In the genomic region with DNA sequence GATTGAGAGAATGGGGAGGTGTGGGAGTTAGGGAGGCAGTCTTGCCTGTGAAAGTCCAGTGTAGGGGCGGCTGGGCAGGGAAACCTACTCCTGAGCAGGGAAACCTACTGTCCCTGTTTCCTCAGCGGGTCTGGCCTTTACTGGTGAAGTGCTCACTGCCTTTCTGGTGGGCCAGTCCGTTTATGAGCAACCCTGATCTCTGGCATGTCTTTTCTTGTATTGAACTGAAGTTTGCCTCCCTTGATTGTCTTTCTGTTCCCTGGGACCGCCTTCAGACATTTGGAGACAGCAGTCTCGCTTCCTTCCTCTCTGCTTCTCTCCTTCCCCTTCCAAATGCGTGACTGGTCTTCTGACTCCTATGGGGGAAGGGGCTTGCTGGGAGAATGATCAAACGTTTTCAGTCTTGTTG, we compare ENCODE assay signal across 8 cellular contexts. TPM values are rescaled to one million over a fixed set of nuclear protein-coding genes. Genes with fewer than 3 reads are reported as not detected.
DNase-seq lines count a peak whose midpoint lies in the region; ATAC-seq and TF ChIP-seq lines count a peak whose summit lies in the region.

No MANE protein-coding gene starts in this region.

- H3K27me3 Mint-ChIP-seq in CD8-positive, alpha-beta T cell (ENCODE audit: low read depth): no peaks in the 10 kb centered on the region
- H3K27me3 Mint-ChIP-seq in memory B cell: no peaks in the 10 kb centered on the region

- ATAC-seq in CD8-positive, alpha-beta T cell: no peak
- ATAC-seq in memory B cell (ENCODE audit: low read depth): no peak
- ATAC-seq in HG02973 (IDR thresholded peaks at IDR 0.05; ENCODE audit: unreplicated experiment): no peak
- ATAC-seq in GM21717 (IDR thresholded peaks at IDR 0.05; ENCODE audit: unreplicated experiment): no peak

- peaks cover 17% of the 10 kb centered on the region for H3K36me3 Mint-ChIP-seq in CD8-positive, alpha-beta T cell
- peaks cover 8% of the 10 kb centered on the region for H3K36me3 Mint-ChIP-seq in memory B cell

- H3K4me3 ChIP-seq in CD8-positive, alpha-beta T cell (ENCODE audit: low read depth, low read length): peak overlapping the region; percentile 76
- H3K4me3 ChIP-seq in choroid plexus epithelial cell (ENCODE audit: low read depth, low read length) (peak overlapping the region; percentile 63), urinary bladder (ENCODE audit: low read depth, low read length) (peak overlapping the region; percentile 100)

- H3K36me3 ChIP-seq in CD8-positive, alpha-beta T cell (ENCODE audit: insufficient read depth, low read length): no peaks in the 10 kb centered on the region
- no peaks in the 10 kb centered on the region for H3K36me3 ChIP-seq in urinary bladder (ENCODE audit: insufficient read depth)

- DNase-seq in CD8-positive, alpha-beta T cell: no peak
- DNase-seq in NOMO-1 (lab: John Stamatoyannopoulos, UW; ENCODE audit: unreplicated experiment in 2 of 2) (peak; percentile 22 to 59), choroid plexus epithelial cell (ENCODE audit: low read depth) (peak; percentile 53), memory B cell (ENCODE audit: low spot score in 2 of 2) (no peak), NCI-H2196 treated with DMSO at 0.1 percent for 48 hours (lab: John Stamatoyannopoulos, UW; ENCODE audit: unreplicated experiment) (no peak)

- H3K9me3 ChIP-seq in CD8-positive, alpha-beta T cell (ENCODE audit: low read length): no peaks in the 10 kb centered on the region

- H3K4me3 Mint-ChIP-seq in CD8-positive, alpha-beta T cell: peak overlapping the region; percentile 83
- H3K4me3 Mint-ChIP-seq in memory B cell: peak overlapping the region; percentile 87

- peaks cover 60% of the 10 kb centered on the region for H3K4me1 ChIP-seq in CD8-positive, alpha-beta T cell (ENCODE audit: insufficient read depth, low read length)
- peaks cover 2% of the 10 kb centered on the region for H3K4me1 ChIP-seq in urinary bladder (ENCODE audit: insufficient read depth)

- intact Hi-C loops in CD8-positive, alpha-beta T cell (cut with DNase I, micrococcal nuclease): loop anchor here in 1 of 2 experiments (2.0 to 5.0 kb wide), 2 partner anchors 37 to 786 kb away; a partner anchor contains a TSS

- CTCF ChIA-PET in CD8-positive, alpha-beta T cell (lab: Charles Lee): interaction anchor here (1.3 to 5.1 kb wide), 3 partner anchors 320 to 346 kb away, joined by 3 to 203 read pairs (median 62); no protein-coding TSS in a partner anchor

- POLR2A ChIA-PET in CD8-positive, alpha-beta T cell (lab: Charles Lee): interaction anchor here (1.0 kb wide), 1 partner anchor 125 kb away, joined by 3 read pairs; no protein-coding TSS in a partner anchor

- no peak overlapping the region for H3K27ac ChIP-seq in CD8-positive, alpha-beta T cell (ENCODE audit: low read depth, low read length)
- no peak overlapping the region for H3K27ac ChIP-seq in urinary bladder (ENCODE audit: low read depth)

- peak overlapping the region; percentile 7 for H3K27ac Mint-ChIP-seq in CD8-positive, alpha-beta T cell
- peak overlapping the region; percentile 59 for H3K27ac Mint-ChIP-seq in memory B cell

- no peaks in the 10 kb centered on the region for H3K27me3 ChIP-seq in CD8-positive, alpha-beta T cell (ENCODE audit: insufficient read depth, low read length)

- TF ChIP-seq CTCF in CD8-positive, alpha-beta T cell (IDR thresholded peaks at IDR 0.05): no peak
- TF ChIP-seq CTCF in choroid plexus epithelial cell (conservative IDR thresholded peaks at IDR 0.05; ENCODE audit: low read depth, low read length): no peak

- peaks cover 30% of the 10 kb centered on the region for H3K4me1 Mint-ChIP-seq in CD8-positive, alpha-beta T cell (ENCODE audit: low read depth)
- H3K4me1 Mint-ChIP-seq in memory B cell: peaks cover 38% of the 10 kb centered on the region

- no peaks in the 10 kb centered on the region for H3K9me3 Mint-ChIP-seq in CD8-positive, alpha-beta T cell
- no peaks in the 10 kb centered on the region for H3K9me3 Mint-ChIP-seq in memory B cell

- 22% methylated on average over 7 of the region's 7 CpGs for WGBS in urinary bladder

RNA-seq across cellular contexts. Expression of a gene that starts 2.9 kb away (rescaled TPM):
- 10 to 100 TPM; 12.7 to 12.9 TPM for total RNA-seq in CD8-positive, alpha-beta T cell
- total RNA-seq in urinary bladder: 43.6 TPM
- 17.2 TPM for polyA plus RNA-seq in urinary bladder

Comparison
In these comparisons a context has a peak if more than half of its experiments do, and no peak if none do; other contexts are left out.
1. DNase-seq: peak in NOMO-1 (2 of 2) and choroid plexus epithelial cell (single experiment); none in CD8-positive, alpha-beta T cell (0 of 7), memory B cell (0 of 2) and NCI-H2196 treated with DMSO at 0.1 percent for 48 hours (single experiment).
2. Peak in every context shown above with its lines, with median percentiles within 50 percentile points of each other: H3K4me3 ChIP-seq.